1 cellular context compared by ENCODE assay signal in genomic region chr1:228107636-228108035, GRCh38.
TF ChIP-seq lines count a peak whose summit lies in the region.

No MANE protein-coding gene starts in this region.

TF ChIP-seq in HCT116, 20 proteins besides CTCF, POLR2A, EP300 and RAD21 (continued from another document):
- no peak for TF ChIP-seq MAX (IDR thresholded peaks at IDR 0.05)
- no peak for TF ChIP-seq CBX3 (IDR thresholded peaks at IDR 0.05; ENCODE audit: low read depth)
- no peak for TF ChIP-seq ZNF274 (IDR thresholded peaks at IDR 0.05; ENCODE audit: low read depth, low read length)
- TF ChIP-seq EGR1 (IDR thresholded peaks at IDR 0.05; ENCODE audit: low read depth): no peak
- no peak for TF ChIP-seq CEBPB (IDR thresholded peaks at IDR 0.05; ENCODE audit: low read depth)
- TF ChIP-seq ELF1 (IDR thresholded peaks at IDR 0.05; ENCODE audit: borderline replicate concordance, low read depth): no peak
- TF ChIP-seq EZH2 (IDR thresholded peaks at IDR 0.05): no peak
- TF ChIP-seq ATF3 (IDR thresholded peaks at IDR 0.05): no peak
- no peak for TF ChIP-seq EZH2phosphoT487 (IDR thresholded peaks at IDR 0.05; ENCODE audit: borderline replicate concordance)
- no peak for TF ChIP-seq SIN3A (IDR thresholded peaks at IDR 0.05; ENCODE audit: low read depth)
